ENCODE assay signal across 8 cellular contexts in genomic region chr1:38858833-38859560, GRCh38. TPM values are rescaled to one million over a fixed set of nuclear protein-coding genes. Genes with fewer than 3 reads are reported as not detected.
A peak's percentile ranks its signal among the peaks of the same experiment; 100 is the strongest.
DNase-seq lines count a peak whose midpoint lies in the region; ATAC-seq and TF ChIP-seq lines count a peak whose summit lies in the region.

No MANE protein-coding gene starts in this region.

- peak overlapping the region; percentile 80 for H3K9ac ChIP-seq in BLaER1

- no peak for TF ChIP-seq EP300 in ovary (IDR thresholded peaks at IDR 0.05)

- WGBS in ovary, 3 donors, result 0 to 1% (median 0%) methylated on average over 30 to 51 of the region's 51 CpGs
- under 1% methylated on average over 51 of the region's 51 CpGs for WGBS in urinary bladder

- TF ChIP-seq CTCF in cardiac muscle cell (IDR thresholded peaks at IDR 0.05; ENCODE audit: low read depth, low read length) (no peak), ovary (IDR thresholded peaks at IDR 0.05) (no peak)

- H3K27ac ChIP-seq in BLaER1 (peak overlapping the region; percentile 39; the same call in 1 of the 2 replicates), cardiac muscle cell (peak overlapping the region; percentile 90), ovary (peak overlapping the region in 1 of 2 donors; percentile 30), urinary bladder (ENCODE audit: low read depth) (peak overlapping the region; percentile 72)

- H3K4me3 Mint-ChIP-seq in activated naive CD4-positive, alpha-beta T cell treated with anti-CD3 and anti-CD28 coated beads, Interleukin-2, amount 50 U/mL, for 24 hours, result peak overlapping the region; percentile 94

- H3K36me3 ChIP-seq in BLaER1, result peaks cover 41% of the 10 kb centered on the region
- peaks cover 21% of the 10 kb centered on the region for H3K36me3 ChIP-seq in cardiac muscle cell
- no peaks in the 10 kb centered on the region for H3K36me3 ChIP-seq in ovary
- peaks cover 6% of the 10 kb centered on the region for H3K36me3 ChIP-seq in urinary bladder (ENCODE audit: insufficient read depth)

- H3K27me3 ChIP-seq in BLaER1, result no peaks in the 10 kb centered on the region
- H3K27me3 ChIP-seq in cardiac muscle cell, result no peaks in the 10 kb centered on the region
- no peaks in the 10 kb centered on the region for H3K27me3 ChIP-seq in ovary

- H3K4me1 ChIP-seq in BLaER1, result peaks cover 34% of the 10 kb centered on the region
- H3K4me1 ChIP-seq in cardiac muscle cell (ENCODE audit: low read depth), result peaks cover 10% of the 10 kb centered on the region
- peaks cover 10% of the 10 kb centered on the region for H3K4me1 ChIP-seq in ovary (ENCODE audit: insufficient read depth)
- H3K4me1 ChIP-seq in urinary bladder (ENCODE audit: insufficient read depth), result no peaks in the 10 kb centered on the region

- peak overlapping the region; percentile 77 for H3K27ac Mint-ChIP-seq in activated naive CD4-positive, alpha-beta T cell treated with anti-CD3 and anti-CD28 coated beads, Interleukin-2, amount 50 U/mL, for 24 hours

- no peaks in the 10 kb centered on the region for H3K27me3 Mint-ChIP-seq in activated naive CD4-positive, alpha-beta T cell treated with anti-CD3 and anti-CD28 coated beads, Interleukin-2, amount 50 U/mL, for 24 hours

- no peaks in the 10 kb centered on the region for H3K9me3 Mint-ChIP-seq in activated naive CD4-positive, alpha-beta T cell treated with anti-CD3 and anti-CD28 coated beads, Interleukin-2, amount 50 U/mL, for 24 hours

- intact Hi-C loops in ovary (cut with DNase I), result no loop called here

- H4K20me1 ChIP-seq in BLaER1, result peaks cover 27% of the 10 kb centered on the region

- no peak for TF ChIP-seq POLR2A in ovary (IDR thresholded peaks at IDR 0.05)

- H3K9me3 ChIP-seq in BLaER1 (no peaks in the 10 kb centered on the region), cardiac muscle cell (ENCODE audit: low read depth) (no peaks in the 10 kb centered on the region), ovary (no peaks in the 10 kb centered on the region)

- H3K36me3 Mint-ChIP-seq in activated naive CD4-positive, alpha-beta T cell treated with anti-CD3 and anti-CD28 coated beads, Interleukin-2, amount 50 U/mL, for 24 hours, result peaks cover 8% of the 10 kb centered on the region

- DNase-seq in RKO (ENCODE audit: low spot score) (peak; percentile 78), cardiac muscle cell (ENCODE audit: low read depth in 1 of 2, low spot score in 1 of 2) (peak; percentile 48 to 71), ovary (peak; percentile 42 to 69 (median 55))

- ATAC-seq in GM19324 (IDR thresholded peaks at IDR 0.05; ENCODE audit: low FRiP score, unreplicated experiment) (peak; percentile 35), HG03354 (IDR thresholded peaks at IDR 0.05; ENCODE audit: poor library complexity, severe bottlenecking, unreplicated experiment) (peak; percentile 25)

- H3K4me2 ChIP-seq in BLaER1, result peak overlapping the region; percentile 96

- H3K4me3 ChIP-seq in BLaER1 (peak overlapping the region; percentile 84), cardiac muscle cell (peak overlapping the region; percentile 97), ovary (peak overlapping the region; percentile 87), urinary bladder (ENCODE audit: low read depth, low read length) (peak overlapping the region; percentile 87)

- H3K4me1 Mint-ChIP-seq in activated naive CD4-positive, alpha-beta T cell treated with anti-CD3 and anti-CD28 coated beads, Interleukin-2, amount 50 U/mL, for 24 hours, result peaks cover 69% of the 10 kb centered on the region

RNA-seq across cellular contexts. Expression of gene RRAGC, which starts 0.6 kb away (rescaled TPM):
- total RNA-seq in cardiac muscle cell, result 3.7 and 5.3 TPM in 2 replicates
- 10.3 and 13.7 TPM in 2 replicates for polyA plus RNA-seq in cardiac muscle cell
- 10 to 100 TPM; 11.4 to 30.2 (median 24.2) TPM for total RNA-seq in ovary
- polyA plus RNA-seq in ovary, result 10 to 100 TPM; 19.4 to 37.5 TPM
- 29.2 TPM for total RNA-seq in urinary bladder
- 25.3 TPM for polyA plus RNA-seq in urinary bladder

RNA-seq across cellular contexts. Expression of gene MYCBP, which starts 14.2 kb away (rescaled TPM):
- total RNA-seq in cardiac muscle cell, result 8.8 and 22.9 TPM in 2 replicates
- 51.8 and 66.9 TPM in 2 replicates for polyA plus RNA-seq in cardiac muscle cell
- 10 to 100 TPM in 6 of 7 donors, 1 to 10 TPM in 1; 8.8 to 15.2 (median 12.2) TPM for total RNA-seq in ovary
- 10 to 100 TPM in 1 of 2 donors, 1 to 10 TPM in 1; 6.2 to 15.3 TPM for polyA plus RNA-seq in ovary
- 17.2 TPM for total RNA-seq in urinary bladder
- polyA plus RNA-seq in urinary bladder, result 14.3 TPM

RNA-seq across cellular contexts. Expression of gene GJA9, which starts 22.4 kb away (rescaled TPM):
- total RNA-seq in cardiac muscle cell, result not detected in 2 replicates
- polyA plus RNA-seq in cardiac muscle cell, result not detected in 2 replicates
- total RNA-seq in ovary, result not detected
- not detected for polyA plus RNA-seq in ovary
- total RNA-seq in urinary bladder, result 0.16 TPM
- polyA plus RNA-seq in urinary bladder, result not detected
